Comparison of ENCODE assay signal across 31 cellular contexts in genomic region chr19:21422244-21422643, GRCh38.
"Had no signal": no experiment of that assay in that cellular context is flagged by ENCODE, and none has a peak within 500 bp of the region (broad histone marks: within the 10 kb centered on the region; RNA-seq: fewer than 3 reads in every experiment).

No MANE protein-coding gene starts in this region.

- H3K4me3 ChIP-seq: breast epithelium, cardiac muscle cell, colonic mucosa, esophagus muscularis mucosa, heart left ventricle had no signal

- H3K4me1 Mint-ChIP-seq: activated naive CD8-positive, alpha-beta T cell treated with anti-CD3 and anti-CD28 coated beads, Interleukin-2, amount 50 U/mL, for 24 hours; activated T-helper 17 cell treated with anti-CD3 and anti-CD28 coated beads, Interleukin-2, amount 50 U/mL, for 72 hours; brain; WTC11 had no signal

- H3K27ac Mint-ChIP-seq: activated CD8-positive, alpha-beta T cell treated with anti-CD3 and anti-CD28 coated beads for 36 hours; activated naive CD8-positive, alpha-beta T cell; activated naive CD8-positive, alpha-beta T cell treated with anti-CD3 and anti-CD28 coated beads, Interleukin-2, amount 50 U/mL, for 24 hours; activated T-helper 17 cell treated with anti-CD3 and anti-CD28 coated beads, Interleukin-2, amount 50 U/mL, for 72 hours; brain; WTC11 had no signal

- H3K4me3 Mint-ChIP-seq: activated CD8-positive, alpha-beta T cell treated with anti-CD3 and anti-CD28 coated beads for 36 hours; activated naive CD8-positive, alpha-beta T cell; activated naive CD8-positive, alpha-beta T cell treated with anti-CD3 and anti-CD28 coated beads, Interleukin-2, amount 50 U/mL, for 24 hours; activated T-cell treated with anti-CD3 and anti-CD28 coated beads, Interleukin-2, amount 50 U/mL, for 4 hours; activated T-helper 17 cell treated with anti-CD3 and anti-CD28 coated beads, Interleukin-2, amount 50 U/mL, for 72 hours; brain; WTC11 had no signal

- H3K4me1 ChIP-seq: ascending aorta, breast epithelium, colonic mucosa, esophagus muscularis mucosa, foreskin keratinocyte, gastrocnemius medialis, heart left ventricle had no signal

- DNase-seq: activated CD4-positive, alpha-beta T cell treated with anti-CD3 and anti-CD28 coated beads for 1 hour; activated CD4-positive, alpha-beta T cell treated with anti-CD3 and anti-CD28 coated beads for 48 hours; activated CD4-positive, alpha-beta T cell treated with anti-CD3 and anti-CD28 coated beads, Interleukin-2, amount 50 U/mL, for 1 hour; activated CD4-positive, alpha-beta T cell treated with anti-CD3 and anti-CD28 coated beads, Interleukin-2, amount 50 U/mL, for 48 hours; activated CD8-positive, alpha-beta memory T cell treated with anti-CD3 and anti-CD28 coated beads for 24 hours; activated CD8-positive, alpha-beta T cell treated with anti-CD3 and anti-CD28 coated beads for 36 hours; activated effector memory CD4-positive, alpha-beta T cell treated with Interleukin-2 at 50 U/mL for 16 hours; activated gamma-delta T cell treated with Interleukin-2 at 50 U/mL for 16 hours; activated naive CD4-positive, alpha-beta T cell treated with anti-CD3 and anti-CD28 coated beads, Interleukin-2, amount 50 U/mL, for 16 hours; activated naive CD4-positive, alpha-beta T cell treated with Interleukin-2 at 50 U/mL for 16 hours; activated naive CD8-positive, alpha-beta T cell treated with anti-CD3 and anti-CD28 coated beads, Interleukin-2, amount 50 U/mL, for 24 hours; activated T-cell treated with anti-CD3 and anti-CD28 coated beads, Interleukin-2, amount 50 U/mL, for 4 hours; central memory CD4-positive, alpha-beta T cell; cerebellar nuclear complex; colonic mucosa; effector CD8-positive, alpha-beta T cell; erythroblast; foreskin keratinocyte; gastrocnemius medialis; glutamatergic neuron; heart left ventricle; T-helper 2 cell had no signal

- H3K27ac ChIP-seq: ascending aorta, breast epithelium, cardiac muscle cell, colonic mucosa, esophagus muscularis mucosa, foreskin keratinocyte, gastrocnemius medialis, heart left ventricle, VCaP had no signal

- H3K27me3 ChIP-seq: ascending aorta, breast epithelium, cardiac muscle cell, colonic mucosa, esophagus muscularis mucosa, foreskin keratinocyte, gastrocnemius medialis, heart left ventricle had no signal

- H3K27me3 Mint-ChIP-seq: activated CD8-positive, alpha-beta T cell treated with anti-CD3 and anti-CD28 coated beads for 36 hours; activated naive CD8-positive, alpha-beta T cell; activated naive CD8-positive, alpha-beta T cell treated with anti-CD3 and anti-CD28 coated beads, Interleukin-2, amount 50 U/mL, for 24 hours; activated T-helper 17 cell treated with anti-CD3 and anti-CD28 coated beads, Interleukin-2, amount 50 U/mL, for 72 hours; brain had no signal

- H3K36me3 ChIP-seq: breast epithelium, colonic mucosa had no signal
